1 cellular context compared by ENCODE assay signal in the genomic region with DNA sequence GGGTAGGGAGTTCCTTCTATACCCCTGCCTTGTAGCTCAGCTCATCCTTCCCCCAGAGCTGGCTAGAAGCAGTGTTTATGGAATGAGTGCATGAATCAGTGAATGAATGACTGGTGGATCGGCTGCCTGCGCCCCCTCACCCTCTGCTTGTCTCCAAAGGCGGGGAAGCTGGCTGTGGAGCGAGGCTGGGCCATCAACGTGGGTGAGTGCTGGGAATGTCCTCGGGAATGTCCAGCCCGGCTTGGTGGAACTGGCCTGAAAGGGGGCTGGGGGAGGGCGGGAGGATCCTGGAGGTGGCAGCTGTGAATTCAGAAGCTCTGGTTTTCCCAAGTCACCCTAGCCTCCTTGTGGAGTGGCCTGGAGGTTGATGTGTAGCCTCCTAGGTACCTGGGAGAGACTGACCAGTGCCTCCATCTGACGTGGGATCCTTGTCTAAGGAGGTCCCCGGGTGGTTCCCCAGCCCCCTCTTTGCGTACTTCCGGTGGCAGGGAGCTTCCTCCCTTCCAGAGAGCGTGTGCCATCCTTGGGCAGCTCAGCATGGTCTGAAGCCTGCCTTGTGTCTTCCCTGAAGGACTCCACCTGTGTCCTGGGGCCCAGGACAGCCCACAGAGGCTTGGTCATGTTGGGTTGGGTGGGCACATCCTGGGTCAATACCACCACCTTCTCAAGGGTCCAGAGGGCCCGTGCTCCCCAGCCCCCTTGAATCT.
TF ChIP-seq lines count a peak whose summit lies in the region.

No MANE protein-coding gene starts in this region.

TF ChIP-seq in WTC11, 78 proteins besides CTCF, POLR2A, EP300 and RAD21 (continued from another document):
- TF ChIP-seq, protein P1, sequence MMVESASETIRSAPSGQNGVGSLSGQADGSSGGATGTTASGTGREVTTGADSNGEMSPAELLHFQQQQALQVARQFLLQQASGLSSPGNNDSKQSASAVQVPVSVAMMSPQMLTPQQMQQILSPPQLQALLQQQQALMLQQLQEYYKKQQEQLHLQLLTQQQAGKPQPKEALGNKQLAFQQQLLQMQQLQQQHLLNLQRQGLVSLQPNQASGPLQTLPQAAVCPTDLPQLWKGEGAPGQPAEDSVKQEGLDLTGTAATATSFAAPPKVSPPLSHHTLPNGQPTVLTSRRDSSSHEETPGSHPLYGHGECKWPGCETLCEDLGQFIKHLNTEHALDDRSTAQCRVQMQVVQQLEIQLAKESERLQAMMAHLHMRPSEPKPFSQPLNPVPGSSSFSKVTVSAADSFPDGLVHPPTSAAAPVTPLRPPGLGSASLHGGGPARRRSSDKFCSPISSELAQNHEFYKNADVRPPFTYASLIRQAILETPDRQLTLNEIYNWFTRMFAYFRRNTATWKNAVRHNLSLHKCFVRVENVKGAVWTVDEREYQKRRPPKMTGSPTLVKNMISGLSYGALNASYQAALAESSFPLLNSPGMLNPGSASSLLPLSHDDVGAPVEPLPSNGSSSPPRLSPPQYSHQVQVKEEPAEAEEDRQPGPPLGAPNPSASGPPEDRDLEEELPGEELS (CRISPR knock-in tag; IDR thresholded peaks at IDR 0.05): no peak
- TF ChIP-seq, protein P2, sequence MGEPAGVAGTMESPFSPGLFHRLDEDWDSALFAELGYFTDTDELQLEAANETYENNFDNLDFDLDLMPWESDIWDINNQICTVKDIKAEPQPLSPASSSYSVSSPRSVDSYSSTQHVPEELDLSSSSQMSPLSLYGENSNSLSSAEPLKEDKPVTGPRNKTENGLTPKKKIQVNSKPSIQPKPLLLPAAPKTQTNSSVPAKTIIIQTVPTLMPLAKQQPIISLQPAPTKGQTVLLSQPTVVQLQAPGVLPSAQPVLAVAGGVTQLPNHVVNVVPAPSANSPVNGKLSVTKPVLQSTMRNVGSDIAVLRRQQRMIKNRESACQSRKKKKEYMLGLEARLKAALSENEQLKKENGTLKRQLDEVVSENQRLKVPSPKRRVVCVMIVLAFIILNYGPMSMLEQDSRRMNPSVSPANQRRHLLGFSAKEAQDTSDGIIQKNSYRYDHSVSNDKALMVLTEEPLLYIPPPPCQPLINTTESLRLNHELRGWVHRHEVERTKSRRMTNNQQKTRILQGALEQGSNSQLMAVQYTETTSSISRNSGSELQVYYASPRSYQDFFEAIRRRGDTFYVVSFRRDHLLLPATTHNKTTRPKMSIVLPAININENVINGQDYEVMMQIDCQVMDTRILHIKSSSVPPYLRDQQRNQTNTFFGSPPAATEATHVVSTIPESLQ (CRISPR knock-in tag; IDR thresholded peaks at IDR 0.05): no peak
- TF ChIP-seq ZNF121 (CRISPR knock-in tag; IDR thresholded peaks at IDR 0.05) (no peak), ESRRA (CRISPR knock-in tag; IDR thresholded peaks at IDR 0.05; ENCODE audit: borderline replicate concordance) (no peak), TCF7 (CRISPR knock-in tag; IDR thresholded peaks at IDR 0.05; ENCODE audit: low read depth) (no peak), SMAD4 (CRISPR knock-in tag; IDR thresholded peaks at IDR 0.05) (no peak), TEAD4 (CRISPR knock-in tag; IDR thresholded peaks at IDR 0.05) (no peak), JAZF1 (CRISPR knock-in tag; IDR thresholded peaks at IDR 0.05) (no peak)
- TF ChIP-seq, protein P3, sequence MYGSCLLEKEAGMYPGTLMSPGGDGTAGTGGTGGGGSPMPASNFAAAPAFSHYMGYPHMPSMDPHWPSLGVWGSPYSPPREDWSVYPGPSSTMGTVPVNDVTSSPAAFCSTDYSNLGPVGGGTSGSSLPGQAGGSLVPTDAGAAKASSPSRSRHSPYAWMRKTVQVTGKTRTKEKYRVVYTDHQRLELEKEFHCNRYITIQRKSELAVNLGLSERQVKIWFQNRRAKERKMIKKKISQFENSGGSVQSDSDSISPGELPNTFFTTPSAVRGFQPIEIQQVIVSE (CRISPR knock-in tag; IDR thresholded peaks at IDR 0.05; ENCODE audit: borderline replicate concordance): no peak
- TF ChIP-seq, protein P4, sequence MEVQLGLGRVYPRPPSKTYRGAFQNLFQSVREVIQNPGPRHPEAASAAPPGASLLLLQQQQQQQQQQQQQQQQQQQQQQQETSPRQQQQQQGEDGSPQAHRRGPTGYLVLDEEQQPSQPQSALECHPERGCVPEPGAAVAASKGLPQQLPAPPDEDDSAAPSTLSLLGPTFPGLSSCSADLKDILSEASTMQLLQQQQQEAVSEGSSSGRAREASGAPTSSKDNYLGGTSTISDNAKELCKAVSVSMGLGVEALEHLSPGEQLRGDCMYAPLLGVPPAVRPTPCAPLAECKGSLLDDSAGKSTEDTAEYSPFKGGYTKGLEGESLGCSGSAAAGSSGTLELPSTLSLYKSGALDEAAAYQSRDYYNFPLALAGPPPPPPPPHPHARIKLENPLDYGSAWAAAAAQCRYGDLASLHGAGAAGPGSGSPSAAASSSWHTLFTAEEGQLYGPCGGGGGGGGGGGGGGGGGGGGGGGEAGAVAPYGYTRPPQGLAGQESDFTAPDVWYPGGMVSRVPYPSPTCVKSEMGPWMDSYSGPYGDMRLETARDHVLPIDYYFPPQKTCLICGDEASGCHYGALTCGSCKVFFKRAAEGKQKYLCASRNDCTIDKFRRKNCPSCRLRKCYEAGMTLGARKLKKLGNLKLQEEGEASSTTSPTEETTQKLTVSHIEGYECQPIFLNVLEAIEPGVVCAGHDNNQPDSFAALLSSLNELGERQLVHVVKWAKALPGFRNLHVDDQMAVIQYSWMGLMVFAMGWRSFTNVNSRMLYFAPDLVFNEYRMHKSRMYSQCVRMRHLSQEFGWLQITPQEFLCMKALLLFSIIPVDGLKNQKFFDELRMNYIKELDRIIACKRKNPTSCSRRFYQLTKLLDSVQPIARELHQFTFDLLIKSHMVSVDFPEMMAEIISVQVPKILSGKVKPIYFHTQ (CRISPR knock-in tag; IDR thresholded peaks at IDR 0.05): no peak
